ENCODE assay signal across 8 cellular contexts in the genomic region with DNA sequence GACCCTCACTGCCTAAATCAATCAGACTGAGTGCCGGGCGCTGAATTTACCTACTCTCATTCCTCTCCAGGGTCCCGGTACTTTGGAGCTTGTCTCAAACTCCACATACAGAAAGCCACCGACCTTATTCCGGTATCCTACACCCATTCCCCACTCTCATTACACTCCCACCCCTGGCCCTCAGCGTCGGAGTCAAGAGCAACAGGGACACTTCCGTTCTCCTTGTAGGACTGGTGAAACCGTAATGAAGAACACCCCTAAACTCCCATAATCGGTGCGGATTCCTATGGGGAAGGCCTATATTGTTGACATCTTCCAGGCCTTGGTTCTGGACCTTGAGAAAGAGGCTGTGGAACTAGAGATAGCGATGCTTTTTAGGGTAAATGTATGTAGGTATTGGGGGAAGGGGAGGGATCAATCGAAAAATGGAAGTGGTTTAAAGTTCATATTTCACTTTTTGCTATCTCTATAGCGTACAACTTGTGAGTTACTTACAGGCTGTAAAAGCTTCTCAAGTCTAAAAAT. TPM values are rescaled to one million over a fixed set of nuclear protein-coding genes. Genes with fewer than 3 reads are reported as not detected.
DNase-seq lines count a peak whose midpoint lies in the region; TF ChIP-seq lines count a peak whose summit lies in the region.

No MANE protein-coding gene starts in this region.

- TF ChIP-seq CTCF in LNCaP clone FGC (IDR thresholded peaks at IDR 0.05; ENCODE audit: control insufficient read depth, extremely low read depth, insufficient read depth) (no peak), fibroblast of the aortic adventitia (IDR thresholded peaks at IDR 0.05; ENCODE audit: insufficient read depth, low read length) (no peak), osteocyte (IDR thresholded peaks at IDR 0.05) (no peak)

- H3K9me3 Mint-ChIP-seq in osteocyte (ENCODE audit: unreplicated experiment) = peaks cover 5% of the 10 kb centered on the region

- H3K4me1 Mint-ChIP-seq in osteocyte (ENCODE audit: unreplicated experiment) = peaks cover 38% of the 10 kb centered on the region

- H3K4me3 Mint-ChIP-seq in osteocyte (ENCODE audit: unreplicated experiment) = peak overlapping the region; percentile 96

- peaks cover 22% of the 10 kb centered on the region for H3K36me3 Mint-ChIP-seq in osteocyte (ENCODE audit: unreplicated experiment)

- peak; percentile 7 for DNase-seq in activated T-cell treated with anti-CD3 and anti-CD28 coated beads for 24 hours (ENCODE audit: low read depth)
- DNase-seq in activated T-cell treated with anti-CD3 and anti-CD28 coated beads, Interleukin-2, amount 50 U/mL, for 1 hour = no peak
- DNase-seq in LNCaP clone FGC (ENCODE audit: low read depth) = no peak
- DNase-seq in activated T-cell treated with anti-CD3 and anti-CD28 coated beads, Interleukin-2, amount 50 U/mL, for 48 hours = peak; percentile 64
- DNase-seq in fibroblast of the aortic adventitia (ENCODE audit: low read depth) = peak; percentile 35
- DNase-seq in osteocyte (ENCODE audit: extremely low spot score, unreplicated experiment) = no peak
- no peak for DNase-seq in kidney glomerular epithelial cell (lab: John Stamatoyannopoulos, UW)
- DNase-seq in NCI-H526 treated with DMSO at 0.1 percent for 48 hours (lab: John Stamatoyannopoulos, UW) = no peak

- H3K4me3 ChIP-seq in LNCaP clone FGC (ENCODE audit: low read depth, low read length) (peak overlapping the region; percentile 95), fibroblast of the aortic adventitia (ENCODE audit: low read depth, low read length) (peak overlapping the region; percentile 77)

- H3K27me3 Mint-ChIP-seq in osteocyte (ENCODE audit: unreplicated experiment) = no peaks in the 10 kb centered on the region

- H3K27ac Mint-ChIP-seq in osteocyte (ENCODE audit: unreplicated experiment) = peak overlapping the region; percentile 98

RNA-seq across cellular contexts. Expression of a gene that starts 0.9 kb away (rescaled TPM):
- total RNA-seq in fibroblast of the aortic adventitia (ENCODE audit: low replicate concordance) (8.7 and 30.5 TPM in 2 replicates), osteocyte (43.4 and 44.4 TPM in 2 replicates)

RNA-seq across cellular contexts. Expression of a gene that starts 0.9 kb away (rescaled TPM):
- total RNA-seq in fibroblast of the aortic adventitia (ENCODE audit: low replicate concordance) (108 and 166 TPM in 2 replicates), osteocyte (88.3 and 94.8 TPM in 2 replicates)

RNA-seq across cellular contexts. Expression of a gene that starts 31.3 kb away (rescaled TPM):
- total RNA-seq in fibroblast of the aortic adventitia (ENCODE audit: low replicate concordance) (0.74 TPM in 1 of 2 replicates, not detected in the other), osteocyte (not detected in 2 replicates)

Comparison
In these comparisons a context has a peak if more than half of its experiments do, and no peak if none do; other contexts are left out.
1. DNase-seq: peak in activated T-cell treated with anti-CD3 and anti-CD28 coated beads for 24 hours (single experiment), activated T-cell treated with anti-CD3 and anti-CD28 coated beads, Interleukin-2, amount 50 U/mL, for 48 hours (2 of 2) and fibroblast of the aortic adventitia (single experiment); none in activated T-cell treated with anti-CD3 and anti-CD28 coated beads, Interleukin-2, amount 50 U/mL, for 1 hour (single experiment), LNCaP clone FGC (single experiment), osteocyte (single experiment), kidney glomerular epithelial cell (single experiment) and NCI-H526 treated with DMSO at 0.1 percent for 48 hours (single experiment).